In genomic region chrX:150575415-150575814, GRCh38 we compare ENCODE assay signal across 8 cellular contexts. TPM values are rescaled to one million over a fixed set of nuclear protein-coding genes. Genes with fewer than 3 reads are reported as not detected.
DNase-seq lines count a peak whose midpoint lies in the region; ATAC-seq and TF ChIP-seq lines count a peak whose summit lies in the region.

No MANE protein-coding gene starts in this region.

- CTCF ChIA-PET in RWPE1 (lab: Yijun Ruan, JAX): interaction anchor here (0.5 kb wide), 1 partner anchor 298 kb away, joined by 3 read pairs; no protein-coding TSS in a partner anchor

- no peak for TF ChIP-seq CTCF in GM12865 (IDR thresholded peaks at IDR 0.05; ENCODE audit: insufficient read depth, low read depth, low read length, missing control alignments)
- no peak for TF ChIP-seq CTCF in RWPE1 (conservative IDR thresholded peaks at IDR 0.05; ENCODE audit: low read depth)
- no peak for TF ChIP-seq CTCF in BE2C (IDR thresholded peaks at IDR 0.05; ENCODE audit: low read depth, low read length)

- H3K4me3 ChIP-seq in GM12865 (ENCODE audit: low read depth, low read length) (peak overlapping the region; percentile 33), BE2C (ENCODE audit: low read depth, low read length) (no peak overlapping the region)

- no peaks in the 10 kb centered on the region for H3K4me1 ChIP-seq in BE2C

- ATAC-seq in HG03159 (IDR thresholded peaks at IDR 0.05; ENCODE audit: unreplicated experiment): no peak
- ATAC-seq in HG03378 (IDR thresholded peaks at IDR 0.05; ENCODE audit: unreplicated experiment): no peak

- no peaks in the 10 kb centered on the region for H3K9me3 ChIP-seq in BE2C

- peak overlapping the region; percentile 73 for H3K27ac ChIP-seq in RWPE1

- H3K36me3 ChIP-seq in BE2C: no peaks in the 10 kb centered on the region

- POLR2A ChIA-PET in RWPE1 (lab: Yijun Ruan, JAX; ENCODE audit: low non-redundant PET): no interaction called here

- no peaks in the 10 kb centered on the region for H3K27me3 ChIP-seq in BE2C

- DNase-seq in GM12865 (ENCODE audit: low read depth) (peak; percentile 38), RWPE1 (ENCODE audit: low spot score) (peak; percentile 73), amniotic epithelial cell (ENCODE audit: low read depth) (peak; percentile 41), BE2C (no peak), NCI-H2227 treated with DMSO at 0.1 percent for 48 hours (lab: John Stamatoyannopoulos, UW) (no peak)
- peak; percentile 36 for DNase-seq in stimulated activated CD4-positive, alpha-beta T cell treated with anti-CD3 and anti-CD28 coated beads, Interleukin-12 subunit alpha, Interleukin-12 subunit beta, amount 100 ng/mL, for 4 hours

RNA-seq across cellular contexts. Expression of gene MTM1, which starts 7.0 kb away (rescaled TPM):
- polyA plus RNA-seq in BE2C (2012; ENCODE audit: insufficient read depth, insufficient read length, low read depth): 0.62 TPM

Comparison
In these comparisons a context has a peak if more than half of its experiments do, and no peak if none do; other contexts are left out.
1. DNase-seq: peak in GM12865 (single experiment), RWPE1 (single experiment), amniotic epithelial cell (single experiment) and stimulated activated CD4-positive, alpha-beta T cell treated with anti-CD3 and anti-CD28 coated beads, Interleukin-12 subunit alpha, Interleukin-12 subunit beta, amount 100 ng/mL, for 4 hours (single experiment); none in BE2C (single experiment) and NCI-H2227 treated with DMSO at 0.1 percent for 48 hours (single experiment).